Comparison of ENCODE assay signal across 8 cellular contexts in genomic region chr4:76504613-76505465, GRCh38.
DNase-seq lines count a peak whose midpoint lies in the region; ATAC-seq, FAIRE-seq and TF ChIP-seq lines count a peak whose summit lies in the region.

No MANE protein-coding gene starts in this region.

- no peaks in the 10 kb centered on the region for H3K27me3 ChIP-seq in astrocyte (ENCODE audit: insufficient read depth, low read length)
- no peaks in the 10 kb centered on the region for H3K27me3 ChIP-seq in upper lobe of left lung

- H2AFZ ChIP-seq in astrocyte (ENCODE audit: low read depth, low read length): no peak overlapping the region

- no peaks in the 10 kb centered on the region for H3K79me2 ChIP-seq in astrocyte (ENCODE audit: insufficient read depth, low read length)

- no peaks in the 10 kb centered on the region for H3K9me3 Mint-ChIP-seq in astrocyte (ENCODE audit: unreplicated experiment)

- H3K27me3 Mint-ChIP-seq in astrocyte (ENCODE audit: low read depth, unreplicated experiment): no peaks in the 10 kb centered on the region

- TF ChIP-seq CTCF in A549 (IDR thresholded peaks at IDR 0.05) (peak; percentile 62), astrocyte (IDR thresholded peaks at IDR 0.05; ENCODE audit: insufficient read depth, low read depth, low read length) (peak; percentile 75), upper lobe of left lung (IDR thresholded peaks at IDR 0.05) (peak in 5 of 6 experiments; percentile 37 to 72 (median 66))

- H3K9me3 ChIP-seq in A549: no peaks in the 10 kb centered on the region
- no peaks in the 10 kb centered on the region for H3K9me3 ChIP-seq in astrocyte (ENCODE audit: insufficient read depth, low read depth, low read length)
- H3K9me3 ChIP-seq in upper lobe of left lung: no peaks in the 10 kb centered on the region

- no peaks in the 10 kb centered on the region for H3K36me3 Mint-ChIP-seq in astrocyte (ENCODE audit: low read depth, unreplicated experiment)

- TF ChIP-seq RAD21 in A549 (conservative IDR thresholded peaks at IDR 0.05 in 1 of 2, IDR thresholded peaks at IDR 0.05 in 1 of 2): peak; percentile 61 to 66

- H3K36me3 ChIP-seq in astrocyte (ENCODE audit: insufficient read depth, low read length): no peaks in the 10 kb centered on the region
- H3K36me3 ChIP-seq in upper lobe of left lung: no peaks in the 10 kb centered on the region

- H3K4me3 ChIP-seq in A549 (no peak overlapping the region), astrocyte (ENCODE audit: insufficient read depth, low read depth, low read length) (no peak overlapping the region), upper lobe of left lung (no peak overlapping the region)

- TF ChIP-seq POLR2A in A549 (IDR thresholded peaks at IDR 0.05; ENCODE audit: low read length) (no peak), upper lobe of left lung (IDR thresholded peaks at IDR 0.05) (no peak)

- no peaks in the 10 kb centered on the region for H4K20me1 ChIP-seq in astrocyte (ENCODE audit: insufficient read depth, low read length)

- H3K4me2 ChIP-seq in A549 (no peak overlapping the region), astrocyte (ENCODE audit: low read length) (no peak overlapping the region)

- ATAC-seq in A549: peak in 1 of 2 experiments; percentile 69; a peak in 3 of 6 replicates
- ATAC-seq in upper lobe of left lung (ENCODE audit: low FRiP score in 2 of 2): peak; percentile 65 to 71
- ATAC-seq in GM18502 (IDR thresholded peaks at IDR 0.05; ENCODE audit: poor library complexity, unreplicated experiment): no peak

- no peak overlapping the region for H3K27ac ChIP-seq in A549
- H3K27ac ChIP-seq in astrocyte (ENCODE audit: low read depth, low read length): no peak overlapping the region
- no peak overlapping the region for H3K27ac ChIP-seq in upper lobe of left lung

- no peak overlapping the region for H3K4me3 Mint-ChIP-seq in astrocyte (ENCODE audit: unreplicated experiment)

- H3K27ac Mint-ChIP-seq in astrocyte (ENCODE audit: unreplicated experiment): no peak overlapping the region

- FAIRE-seq in A549 (lab: Jason Lieb, UNC) (peak; percentile 28), astrocyte (lab: Jason Lieb, UNC) (peak; percentile 85), islet of Langerhans (lab: Jason Lieb, UNC) (peak; percentile 98)

- WGBS in A549 (ENCODE audit: missing lambda C conversion rate): 46% methylated on average over 2 of the region's 2 CpGs
- WGBS in upper lobe of left lung, 2 donors: 69 to 70% methylated on average over 2 of the region's 2 CpGs

- no peak for TF ChIP-seq EP300 in A549 (IDR thresholded peaks at IDR 0.05)
- no peak for TF ChIP-seq EP300 in upper lobe of left lung (IDR thresholded peaks at IDR 0.05)

- H3K4me1 ChIP-seq in A549 (no peaks in the 10 kb centered on the region), astrocyte (ENCODE audit: insufficient read depth, low read length) (no peaks in the 10 kb centered on the region), upper lobe of left lung (no peaks in the 10 kb centered on the region)

- DNase-seq in A549 (ENCODE audit: low read depth in 1 of 2, low spot score in 1 of 2) (peak; percentile 33 to 39), GM03348 (ENCODE audit: low spot score) (peak; percentile 74), NCI-H1694 treated with DMSO at 0.1 percent for 48 hours (lab: John Stamatoyannopoulos, UW) (peak; percentile 40), astrocyte (ENCODE audit: low read depth) (peak; percentile 40), upper lobe of left lung (no peak), globus pallidus (ENCODE audit: low spot score) (no peak)

- no peak overlapping the region for H3K9ac ChIP-seq in astrocyte (ENCODE audit: low read length)

- H3K4me1 Mint-ChIP-seq in astrocyte (ENCODE audit: low read depth, unreplicated experiment): no peaks in the 10 kb centered on the region

- CTCF ChIA-PET in A549 (lab: Yijun Ruan, JAX): interaction anchor here (0.8 to 7.9 kb wide), 21 partner anchors 9 to 721 kb away, joined by 3 to 76 read pairs (median 4); partner anchors contain the start of genes CCDC158 and SHROOM3

- POLR2A ChIA-PET in A549 (lab: Yijun Ruan, JAX): no interaction called here

TF ChIP-seq in A549, 52 proteins besides CTCF, POLR2A, EP300 and RAD21:
- TF ChIP-seq BHLHE40 (IDR thresholded peaks at IDR 0.05; ENCODE audit: low read depth, low read length) (no peak), HEYL (CRISPR knock-in tag; IDR thresholded peaks at IDR 0.05) (no peak), SMC3 (IDR thresholded peaks at IDR 0.05) (peak; percentile 69), SREBF2 (IDR thresholded peaks at IDR 0.05) (no peak), KDM5A (IDR thresholded peaks at IDR 0.05) (no peak)
- TF ChIP-seq, protein P1, sequence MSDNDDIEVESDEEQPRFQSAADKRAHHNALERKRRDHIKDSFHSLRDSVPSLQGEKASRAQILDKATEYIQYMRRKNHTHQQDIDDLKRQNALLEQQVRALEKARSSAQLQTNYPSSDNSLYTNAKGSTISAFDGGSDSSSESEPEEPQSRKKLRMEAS (IDR thresholded peaks at IDR 0.05): no peak

Comparison
In these comparisons a context has a peak if more than half of its experiments do, and no peak if none do; other contexts are left out.
1. DNase-seq: peak in A549 (2 of 2), GM03348 (single experiment), NCI-H1694 treated with DMSO at 0.1 percent for 48 hours (single experiment) and astrocyte (single experiment); none in upper lobe of left lung (0 of 2) and globus pallidus (single experiment).
2. Peak in every context shown above with its lines, with median percentiles within 50 percentile points of each other: CTCF ChIP-seq.